Comparison of ENCODE assay signal across 20 cellular contexts in genomic region chr1:192892934-192893333, GRCh38.
DNase-seq lines count a peak whose midpoint lies in the region; ATAC-seq, FAIRE-seq and TF ChIP-seq lines count a peak whose summit lies in the region.
"Had no signal": no experiment of that assay in that cellular context is flagged by ENCODE, and none has a peak within 500 bp of the region (broad histone marks: within the 10 kb centered on the region; RNA-seq: fewer than 3 reads in every experiment).

No MANE protein-coding gene starts in this region.

- H3K9me3 Mint-ChIP-seq in nephron, result no peaks in the 10 kb centered on the region
- H3K9me3 Mint-ChIP-seq in stimulated activated naive CD8-positive, alpha-beta T cell treated with anti-CD3 and anti-CD28 coated beads, Interleukin-15, amount 100 ng/mL, for 72 hours, result no peaks in the 10 kb centered on the region
- H3K9me3 Mint-ChIP-seq: HFFc6 had no signal

- no peak overlapping the region for H3K4me3 ChIP-seq in bronchial epithelial cell (ENCODE audit: low read depth, low read length)
- H3K4me3 ChIP-seq in fibroblast of lung (replicated peaks in 1 of 4; ENCODE audit: control extremely low read depth in 1 of 4, insufficient read depth in 1 of 4, low read depth in 3 of 4, low read length in 4 of 4), result no peak overlapping the region
- H3K4me3 ChIP-seq: A549 had no signal

- no peak for ATAC-seq in GM19463 (IDR thresholded peaks at IDR 0.05; ENCODE audit: unreplicated experiment)
- no peak for ATAC-seq in stimulated activated naive CD8-positive, alpha-beta T cell treated with anti-CD3 and anti-CD28 coated beads, Interleukin-15, amount 100 ng/mL, for 72 hours
- ATAC-seq: A549 had no signal

- no peaks in the 10 kb centered on the region for H3K79me2 ChIP-seq in fibroblast of lung (ENCODE audit: control insufficient read depth, insufficient read depth, low read length)

- peaks cover 26% of the 10 kb centered on the region for H3K4me1 Mint-ChIP-seq in nephron
- H3K4me1 Mint-ChIP-seq in stimulated activated naive CD8-positive, alpha-beta T cell treated with anti-CD3 and anti-CD28 coated beads, Interleukin-15, amount 100 ng/mL, for 72 hours, result no peaks in the 10 kb centered on the region
- H3K4me1 Mint-ChIP-seq: CD4-positive, alpha-beta memory T cell had no signal

- no peaks in the 10 kb centered on the region for H3K4me1 ChIP-seq in fibroblast of lung (ENCODE audit: control insufficient read depth, extremely low read depth, insufficient read depth, low read length)
- H3K4me1 ChIP-seq: A549, BE2C had no signal

- no peaks in the 10 kb centered on the region for H3K9me3 ChIP-seq in fibroblast of lung (ENCODE audit: control insufficient read depth, insufficient read depth, low read depth, low read length)
- H3K9me3 ChIP-seq: A549, BE2C had no signal

- H3K4me3 Mint-ChIP-seq in nephron, result no peak overlapping the region
- no peak overlapping the region for H3K4me3 Mint-ChIP-seq in stimulated activated naive CD8-positive, alpha-beta T cell treated with anti-CD3 and anti-CD28 coated beads, Interleukin-15, amount 100 ng/mL, for 72 hours
- H3K4me3 Mint-ChIP-seq: CD4-positive, alpha-beta memory T cell; HFFc6 had no signal

- no peak overlapping the region for H3K27ac ChIP-seq in RWPE1
- H3K27ac ChIP-seq in fibroblast of lung (ENCODE audit: insufficient read depth, low read length), result no peak overlapping the region
- H3K27ac ChIP-seq: A549, C4-2B had no signal

- no peaks in the 10 kb centered on the region for H4K20me1 ChIP-seq in fibroblast of lung (ENCODE audit: control insufficient read depth, extremely low read depth, insufficient read depth, low read length)

- POLR2A ChIA-PET in RWPE1 (lab: Yijun Ruan, JAX; ENCODE audit: low non-redundant PET), result interaction anchor here (0.7 kb wide), 1 partner anchor 42 kb away, joined by 4 read pairs; no protein-coding TSS in a partner anchor

- no peaks in the 10 kb centered on the region for H3K27me3 Mint-ChIP-seq in nephron (ENCODE audit: low read depth)
- no peaks in the 10 kb centered on the region for H3K27me3 Mint-ChIP-seq in stimulated activated naive CD8-positive, alpha-beta T cell treated with anti-CD3 and anti-CD28 coated beads, Interleukin-15, amount 100 ng/mL, for 72 hours

- no peak overlapping the region for H2AFZ ChIP-seq in fibroblast of lung (ENCODE audit: low read length)

- CTCF ChIA-PET in RWPE1 (lab: Yijun Ruan, JAX), result interaction anchor here (0.6 kb wide), 2 partner anchors 419 to 1251 kb away, joined by 3 to 8 read pairs; no protein-coding TSS in a partner anchor

- H3K27ac Mint-ChIP-seq in nephron, result peak overlapping the region in 2 of 3 experiments; percentile 26 to 32
- H3K27ac Mint-ChIP-seq in stimulated activated naive CD8-positive, alpha-beta T cell treated with anti-CD3 and anti-CD28 coated beads, Interleukin-15, amount 100 ng/mL, for 72 hours, result no peak overlapping the region
- H3K27ac Mint-ChIP-seq: CD4-positive, alpha-beta memory T cell; HFFc6 had no signal

- H3K4me2 ChIP-seq in fibroblast of lung (ENCODE audit: extremely low read depth, insufficient read depth, low read length), result no peak overlapping the region
- H3K4me2 ChIP-seq: A549 had no signal

- FAIRE-seq in bronchial epithelial cell (lab: Jason Lieb, UNC), result no peak
- FAIRE-seq: A549, G401.6, GM12891, GM19239, H1 had no signal

- no peaks in the 10 kb centered on the region for H3K36me3 Mint-ChIP-seq in nephron (ENCODE audit: low read depth)
- H3K36me3 Mint-ChIP-seq: CD4-positive, alpha-beta memory T cell had no signal

- no peak for TF ChIP-seq CTCF in RWPE1 (conservative IDR thresholded peaks at IDR 0.05; ENCODE audit: low read depth)
- TF ChIP-seq CTCF in bronchial epithelial cell (IDR thresholded peaks at IDR 0.05; ENCODE audit: insufficient read depth, low read length, severe bottlenecking), result no peak
- TF ChIP-seq CTCF in fibroblast of lung (conservative IDR thresholded peaks at IDR 0.05 in 1 of 2, IDR thresholded peaks at IDR 0.05 in 1 of 2; ENCODE audit: low read depth in 1 of 2, low read length in 2 of 2), result no peak
- TF ChIP-seq CTCF in nephron (IDR thresholded peaks at IDR 0.05; ENCODE audit: unreplicated experiment in 3 of 3), result no peak

- no peaks in the 10 kb centered on the region for H3K36me3 ChIP-seq in bronchial epithelial cell (ENCODE audit: control insufficient read depth, insufficient read depth, low read length)
- H3K36me3 ChIP-seq in fibroblast of lung (ENCODE audit: control insufficient read depth, insufficient read depth, low read length), result no peaks in the 10 kb centered on the region
- H3K36me3 ChIP-seq: BE2C had no signal

- DNase-seq in RWPE1 (ENCODE audit: low spot score), result peak; percentile 31
- peak; percentile 98 for DNase-seq in bronchial epithelial cell (ENCODE audit: low read depth)
- DNase-seq in fibroblast of lung (ENCODE audit: low read depth in 2 of 2), result peak; percentile 11 to 20
- no peak for DNase-seq in SHP77 treated with DMSO at 0.1 percent for 48 hours (lab: John Stamatoyannopoulos, UW)
- no peak for DNase-seq in stimulated activated naive CD8-positive, alpha-beta T cell treated with anti-CD3 and anti-CD28 coated beads, Interleukin-15, amount 100 ng/mL, for 72 hours
- DNase-seq: BE2C; CD4-positive, alpha-beta memory T cell; DMS153; DMS79 treated with DMSO at 0.1 percent for 48 hours; EL; HCEC 1CT; HFFc6 had no signal

- H3K27me3 ChIP-seq in bronchial epithelial cell (ENCODE audit: control insufficient read depth, insufficient read depth, low read length) (no peaks in the 10 kb centered on the region), fibroblast of lung (ENCODE audit: control insufficient read depth, insufficient read depth, low read length) (no peaks in the 10 kb centered on the region)
- H3K27me3 ChIP-seq: BE2C had no signal

- H3K9ac ChIP-seq in fibroblast of lung (ENCODE audit: insufficient read depth, low read length), result no peak overlapping the region

Comparison
In these comparisons a context has a peak if more than half of its experiments do, and no peak if none do; other contexts are left out.
1. DNase-seq: peak in RWPE1 (single experiment), bronchial epithelial cell (single experiment) and fibroblast of lung (2 of 2); none in SHP77 treated with DMSO at 0.1 percent for 48 hours (single experiment) and stimulated activated naive CD8-positive, alpha-beta T cell treated with anti-CD3 and anti-CD28 coated beads, Interleukin-15, amount 100 ng/mL, for 72 hours (0 of 2).
2. H3K27ac Mint-ChIP-seq: peak in nephron (2 of 3); none in stimulated activated naive CD8-positive, alpha-beta T cell treated with anti-CD3 and anti-CD28 coated beads, Interleukin-15, amount 100 ng/mL, for 72 hours (0 of 2).